ENCODE assay signal across 1 cellular context in genomic region chr2:226618875-226619605, GRCh38.
TF ChIP-seq lines count a peak whose summit lies in the region.

No MANE protein-coding gene starts in this region.

TF ChIP-seq in HepG2, 621 proteins besides CTCF, POLR2A, EP300 and RAD21 (continued from another document):
- TF ChIP-seq, protein P1, sequence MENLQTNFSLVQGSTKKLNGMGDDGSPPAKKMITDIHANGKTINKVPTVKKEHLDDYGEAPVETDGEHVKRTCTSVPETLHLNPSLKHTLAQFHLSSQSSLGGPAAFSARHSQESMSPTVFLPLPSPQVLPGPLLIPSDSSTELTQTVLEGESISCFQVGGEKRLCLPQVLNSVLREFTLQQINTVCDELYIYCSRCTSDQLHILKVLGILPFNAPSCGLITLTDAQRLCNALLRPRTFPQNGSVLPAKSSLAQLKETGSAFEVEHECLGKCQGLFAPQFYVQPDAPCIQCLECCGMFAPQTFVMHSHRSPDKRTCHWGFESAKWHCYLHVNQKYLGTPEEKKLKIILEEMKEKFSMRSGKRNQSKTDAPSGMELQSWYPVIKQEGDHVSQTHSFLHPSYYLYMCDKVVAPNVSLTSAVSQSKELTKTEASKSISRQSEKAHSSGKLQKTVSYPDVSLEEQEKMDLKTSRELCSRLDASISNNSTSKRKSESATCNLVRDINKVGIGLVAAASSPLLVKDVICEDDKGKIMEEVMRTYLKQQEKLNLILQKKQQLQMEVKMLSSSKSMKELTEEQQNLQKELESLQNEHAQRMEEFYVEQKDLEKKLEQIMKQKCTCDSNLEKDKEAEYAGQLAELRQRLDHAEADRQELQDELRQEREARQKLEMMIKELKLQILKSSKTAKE (CRISPR knock-in tag; IDR thresholded peaks at IDR 0.05; ENCODE audit: borderline replicate concordance): peak; percentile 92
- no peak for TF ChIP-seq ZNF121 (CRISPR knock-in tag; IDR thresholded peaks at IDR 0.05)
- peak; percentile 50; the same call in 1 of the 2 replicates for TF ChIP-seq MYPOP (CRISPR knock-in tag; IDR thresholded peaks at IDR 0.05)
- TF ChIP-seq ZBTB4 (CRISPR knock-in tag; IDR thresholded peaks at IDR 0.05; ENCODE audit: borderline replicate concordance): no peak
- TF ChIP-seq, protein P2, sequence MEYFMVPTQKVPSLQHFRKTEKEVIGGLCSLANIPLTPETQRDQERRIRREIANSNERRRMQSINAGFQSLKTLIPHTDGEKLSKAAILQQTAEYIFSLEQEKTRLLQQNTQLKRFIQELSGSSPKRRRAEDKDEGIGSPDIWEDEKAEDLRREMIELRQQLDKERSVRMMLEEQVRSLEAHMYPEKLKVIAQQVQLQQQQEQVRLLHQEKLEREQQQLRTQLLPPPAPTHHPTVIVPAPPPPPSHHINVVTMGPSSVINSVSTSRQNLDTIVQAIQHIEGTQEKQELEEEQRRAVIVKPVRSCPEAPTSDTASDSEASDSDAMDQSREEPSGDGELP (IDR thresholded peaks at IDR 0.05; ENCODE audit: borderline replicate concordance, low read depth): 0 out of 2 replicates have a peak, but pooled peaks have one; percentile 16
- TF ChIP-seq, protein P3, sequence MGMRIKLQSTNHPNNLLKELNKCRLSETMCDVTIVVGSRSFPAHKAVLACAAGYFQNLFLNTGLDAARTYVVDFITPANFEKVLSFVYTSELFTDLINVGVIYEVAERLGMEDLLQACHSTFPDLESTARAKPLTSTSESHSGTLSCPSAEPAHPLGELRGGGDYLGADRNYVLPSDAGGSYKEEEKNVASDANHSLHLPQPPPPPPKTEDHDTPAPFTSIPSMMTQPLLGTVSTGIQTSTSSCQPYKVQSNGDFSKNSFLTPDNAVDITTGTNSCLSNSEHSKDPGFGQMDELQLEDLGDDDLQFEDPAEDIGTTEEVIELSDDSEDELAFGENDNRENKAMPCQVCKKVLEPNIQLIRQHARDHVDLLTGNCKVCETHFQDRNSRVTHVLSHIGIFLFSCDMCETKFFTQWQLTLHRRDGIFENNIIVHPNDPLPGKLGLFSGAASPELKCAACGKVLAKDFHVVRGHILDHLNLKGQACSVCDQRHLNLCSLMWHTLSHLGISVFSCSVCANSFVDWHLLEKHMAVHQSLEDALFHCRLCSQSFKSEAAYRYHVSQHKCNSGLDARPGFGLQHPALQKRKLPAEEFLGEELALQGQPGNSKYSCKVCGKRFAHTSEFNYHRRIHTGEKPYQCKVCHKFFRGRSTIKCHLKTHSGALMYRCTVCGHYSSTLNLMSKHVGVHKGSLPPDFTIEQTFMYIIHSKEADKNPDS (CRISPR knock-in tag; IDR thresholded peaks at IDR 0.05): peak; percentile 32; the same call in 1 of the 2 replicates
- no peak for TF ChIP-seq RNF2 (conservative IDR thresholded peaks at IDR 0.05; ENCODE audit: low read depth)
- no peak for TF ChIP-seq DZIP1 (CRISPR knock-in tag; IDR thresholded peaks at IDR 0.05)
- TF ChIP-seq ZNF205 (CRISPR knock-in tag; IDR thresholded peaks at IDR 0.05): peak; percentile 81
- no peak for TF ChIP-seq ZNF780A (CRISPR knock-in tag; IDR thresholded peaks at IDR 0.05)
- peak; percentile 91 for TF ChIP-seq ZNF792 (CRISPR knock-in tag; IDR thresholded peaks at IDR 0.05)
- no peak for TF ChIP-seq ZHX1 (CRISPR knock-in tag; IDR thresholded peaks at IDR 0.05; ENCODE audit: low read depth)
- peak; percentile 46; the same call in 1 of the 2 replicates for TF ChIP-seq FOXK2 (IDR thresholded peaks at IDR 0.05)
- TF ChIP-seq REXO4 (CRISPR knock-in tag; IDR thresholded peaks at IDR 0.05; ENCODE audit: borderline replicate concordance): no peak
- TF ChIP-seq FOXK1 (CRISPR knock-in tag; IDR thresholded peaks at IDR 0.05; ENCODE audit: borderline replicate concordance, low read depth): peak; percentile 52; the same call in 1 of the 2 replicates
- TF ChIP-seq TOE1 (CRISPR knock-in tag; IDR thresholded peaks at IDR 0.05): 0 out of 2 replicates have a peak, but pooled peaks have one; percentile 58
- peak; percentile 99 for TF ChIP-seq TBX2 (CRISPR knock-in tag; IDR thresholded peaks at IDR 0.05; ENCODE audit: borderline replicate concordance)
- TF ChIP-seq ZNF790 (CRISPR knock-in tag; IDR thresholded peaks at IDR 0.05; ENCODE audit: borderline replicate concordance): peak; percentile 57; the same call in 1 of the 2 replicates
- peak; percentile 45; the same call in 1 of the 2 replicates for TF ChIP-seq ZNF784 (CRISPR knock-in tag; IDR thresholded peaks at IDR 0.05; ENCODE audit: borderline replicate concordance)
- no peak; the same call in 1 of the 2 replicates for TF ChIP-seq ZNF124 (CRISPR knock-in tag; IDR thresholded peaks at IDR 0.05)
- no peak for TF ChIP-seq IRX3 (CRISPR knock-in tag; IDR thresholded peaks at IDR 0.05; ENCODE audit: borderline replicate concordance, low read depth)
TF ChIP-seq in HepG2: peak in this region for 220.
